Comparison of ENCODE assay signal across 9 cellular contexts in the genomic region with DNA sequence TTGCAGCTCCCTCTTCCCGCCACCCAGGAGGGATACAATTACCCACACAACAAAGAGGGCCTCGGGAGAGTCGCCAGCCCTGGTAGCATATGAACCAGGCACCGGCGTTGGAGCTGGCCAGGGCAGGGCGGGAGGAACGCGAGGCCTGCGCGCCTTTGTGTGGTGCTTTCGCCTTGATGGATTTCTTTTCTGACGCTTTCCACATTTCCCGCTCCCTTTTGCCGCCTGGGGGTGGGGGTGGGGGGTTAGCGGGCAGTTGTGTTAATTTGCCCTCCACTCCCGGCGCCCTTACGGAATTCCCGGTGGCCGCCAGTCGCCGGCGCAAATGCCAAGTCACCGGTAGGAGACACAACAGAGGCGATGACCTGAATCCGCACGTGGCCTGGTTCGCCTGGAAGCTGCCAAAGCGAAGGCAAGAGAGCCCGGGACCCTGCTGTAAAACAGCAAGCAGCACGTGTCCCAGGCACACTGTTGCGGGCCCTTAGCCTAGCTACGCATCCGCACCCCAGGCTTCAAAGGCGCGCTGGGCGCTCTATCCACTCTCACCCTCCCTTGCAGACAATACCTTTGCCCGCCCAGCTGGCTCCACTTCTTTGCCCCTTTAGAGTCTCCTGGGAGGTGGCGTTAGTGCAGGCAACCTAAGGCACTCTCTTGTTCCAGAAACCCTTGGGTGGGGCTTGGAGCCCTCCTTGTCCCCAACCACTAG. TPM values are rescaled to one million over a fixed set of nuclear protein-coding genes. Genes with fewer than 3 reads are reported as not detected.
A peak's percentile ranks its signal among the peaks of the same experiment; 100 is the strongest.
DNase-seq lines count a peak whose midpoint lies in the region; ATAC-seq lines count a peak whose summit lies in the region.
"Had no signal": no experiment of that assay in that cellular context is flagged by ENCODE, and none has a peak within 500 bp of the region (broad histone marks: within the 10 kb centered on the region; RNA-seq: fewer than 3 reads in every experiment).

No MANE protein-coding gene starts in this region.

- H3K27ac Mint-ChIP-seq in activated CD4-positive, alpha-beta T cell treated with anti-CD3 and anti-CD28 coated beads, Interleukin-2, amount 10 ng/mL, durations not matched to agents 24 days and 14 days: no peak overlapping the region
- no peak overlapping the region for H3K27ac Mint-ChIP-seq in activated CD4-positive, alpha-beta memory T cell treated with anti-CD3 and anti-CD28 coated beads for 36 hours

- H3K36me3 Mint-ChIP-seq in activated CD4-positive, alpha-beta T cell treated with anti-CD3 and anti-CD28 coated beads, Interleukin-2, amount 10 ng/mL, durations not matched to agents 24 days and 14 days (ENCODE audit: low read depth): peaks cover 8% of the 10 kb centered on the region
- no peaks in the 10 kb centered on the region for H3K36me3 Mint-ChIP-seq in activated CD4-positive, alpha-beta memory T cell treated with anti-CD3 and anti-CD28 coated beads for 36 hours

- CTCF ChIA-PET in activated CD4-positive, alpha-beta memory T cell treated with anti-CD3 and anti-CD28 coated beads for 36 hours (lab: Charles Lee): interaction anchor here (0.6 to 3.2 kb wide), 5 partner anchors 53 to 561 kb away, joined by 3 to 12 read pairs (median 3); a partner anchor contains a TSS

- intact Hi-C loops in activated CD4-positive, alpha-beta T cell treated with anti-CD3 and anti-CD28 coated beads, Interleukin-2, amount 10 ng/mL, durations not matched to agents 24 days and 14 days (cut with micrococcal nuclease): loop anchor here (2.0 to 5.0 kb wide), 2 partner anchors 1265 to 1458 kb away; a partner anchor contains a TSS
- intact Hi-C loops in activated CD4-positive, alpha-beta memory T cell treated with anti-CD3 and anti-CD28 coated beads for 36 hours (cut with micrococcal nuclease): loop anchor here (5.0 to 10.0 kb wide), 2 partner anchors 885 to 1267 kb away; a partner anchor contains a TSS

- POLR2A ChIA-PET in activated CD4-positive, alpha-beta memory T cell treated with anti-CD3 and anti-CD28 coated beads for 36 hours (lab: Charles Lee): no interaction called here

- peaks cover 74% of the 10 kb centered on the region for H3K27me3 Mint-ChIP-seq in activated CD4-positive, alpha-beta T cell treated with anti-CD3 and anti-CD28 coated beads, Interleukin-2, amount 10 ng/mL, durations not matched to agents 24 days and 14 days
- peaks cover 77% of the 10 kb centered on the region for H3K27me3 Mint-ChIP-seq in activated CD4-positive, alpha-beta memory T cell treated with anti-CD3 and anti-CD28 coated beads for 36 hours

- H3K9me3 Mint-ChIP-seq in activated CD4-positive, alpha-beta T cell treated with anti-CD3 and anti-CD28 coated beads, Interleukin-2, amount 10 ng/mL, durations not matched to agents 24 days and 14 days: no peaks in the 10 kb centered on the region
- H3K9me3 Mint-ChIP-seq in activated CD4-positive, alpha-beta memory T cell treated with anti-CD3 and anti-CD28 coated beads for 36 hours: no peaks in the 10 kb centered on the region

- peak overlapping the region; percentile 76 for H3K4me3 Mint-ChIP-seq in activated CD4-positive, alpha-beta T cell treated with anti-CD3 and anti-CD28 coated beads, Interleukin-2, amount 10 ng/mL, durations not matched to agents 24 days and 14 days
- no peak overlapping the region for H3K4me3 Mint-ChIP-seq in activated CD4-positive, alpha-beta memory T cell treated with anti-CD3 and anti-CD28 coated beads for 36 hours

- no peak for ATAC-seq in stimulated activated naive CD8-positive, alpha-beta T cell treated with anti-CD3 and anti-CD28 coated beads, Interleukin-15, Interleukin-2, amounts not matched to agents 100 U/mL and 50 U/mL, for 24 hours

- DNase-seq in activated CD4-positive, alpha-beta T cell treated with anti-CD3 and anti-CD28 coated beads, Interleukin-2, amount 10 ng/mL, durations not matched to agents 24 days and 14 days: no peak
- DNase-seq in activated CD4-positive, alpha-beta T cell treated with anti-CD3 and anti-CD28 coated beads for 4 hours: no peak
- peak; percentile 25 for DNase-seq in activated CD4-positive, alpha-beta memory T cell treated with anti-CD3 and anti-CD28 coated beads for 36 hours
- DNase-seq in iPS-NIHi11 (ENCODE audit: low spot score): peak; percentile 39
- peak; percentile 13 for DNase-seq in stimulated activated naive CD8-positive, alpha-beta T cell treated with anti-CD3 and anti-CD28 coated beads, Interleukin-15, Interleukin-2, amounts not matched to agents 100 U/mL and 50 U/mL, for 24 hours
- DNase-seq in H4 (ENCODE audit: low spot score): no peak
- DNase-seq in NCI-H226: no peak
- no peak for DNase-seq in NOMO-1 treated with dmso at 0.1 percent for 144 hours (lab: John Stamatoyannopoulos, UW; ENCODE audit: unreplicated experiment)
- DNase-seq: NCI-H345 had no signal

- H3K4me1 Mint-ChIP-seq in activated CD4-positive, alpha-beta T cell treated with anti-CD3 and anti-CD28 coated beads, Interleukin-2, amount 10 ng/mL, durations not matched to agents 24 days and 14 days: peaks cover 37% of the 10 kb centered on the region
- peaks cover 53% of the 10 kb centered on the region for H3K4me1 Mint-ChIP-seq in activated CD4-positive, alpha-beta memory T cell treated with anti-CD3 and anti-CD28 coated beads for 36 hours (ENCODE audit: low read depth)

RNA-seq across cellular contexts. Expression of a gene that starts 3.4 kb away (rescaled TPM):
- 10.8 and 13.3 TPM in 2 replicates for total RNA-seq in activated CD4-positive, alpha-beta T cell treated with anti-CD3 and anti-CD28 coated beads, Interleukin-2, amount 10 ng/mL, durations not matched to agents 24 days and 14 days
- 1 to 10 TPM; 2.6 to 2.9 TPM for total RNA-seq in activated CD4-positive, alpha-beta memory T cell treated with anti-CD3 and anti-CD28 coated beads for 36 hours
- total RNA-seq in H4 (2014; rRNA removed; shearing (Covaris generic)): 2.2 and 4.3 TPM in 2 replicates

RNA-seq across cellular contexts. Expression of a gene that starts 49.9 kb away (rescaled TPM):
- total RNA-seq in activated CD4-positive, alpha-beta T cell treated with anti-CD3 and anti-CD28 coated beads, Interleukin-2, amount 10 ng/mL, durations not matched to agents 24 days and 14 days: not detected in 2 replicates
- not detected for total RNA-seq in activated CD4-positive, alpha-beta memory T cell treated with anti-CD3 and anti-CD28 coated beads for 36 hours
- total RNA-seq in H4 (2014; rRNA removed; shearing (Covaris generic)): 0.68 and 1.1 TPM in 2 replicates

Comparison
In these comparisons a context has a peak if more than half of its experiments do, and no peak if none do; other contexts are left out.
1. DNase-seq: peak in activated CD4-positive, alpha-beta memory T cell treated with anti-CD3 and anti-CD28 coated beads for 36 hours (single experiment), iPS-NIHi11 (single experiment) and stimulated activated naive CD8-positive, alpha-beta T cell treated with anti-CD3 and anti-CD28 coated beads, Interleukin-15, Interleukin-2, amounts not matched to agents 100 U/mL and 50 U/mL, for 24 hours (single experiment); none in activated CD4-positive, alpha-beta T cell treated with anti-CD3 and anti-CD28 coated beads, Interleukin-2, amount 10 ng/mL, durations not matched to agents 24 days and 14 days (single experiment), activated CD4-positive, alpha-beta T cell treated with anti-CD3 and anti-CD28 coated beads for 4 hours (0 of 2), H4 (single experiment), NCI-H226 (single experiment) and NOMO-1 treated with dmso at 0.1 percent for 144 hours (single experiment).